Comparison of ENCODE assay signal across 8 cellular contexts in the genomic region with DNA sequence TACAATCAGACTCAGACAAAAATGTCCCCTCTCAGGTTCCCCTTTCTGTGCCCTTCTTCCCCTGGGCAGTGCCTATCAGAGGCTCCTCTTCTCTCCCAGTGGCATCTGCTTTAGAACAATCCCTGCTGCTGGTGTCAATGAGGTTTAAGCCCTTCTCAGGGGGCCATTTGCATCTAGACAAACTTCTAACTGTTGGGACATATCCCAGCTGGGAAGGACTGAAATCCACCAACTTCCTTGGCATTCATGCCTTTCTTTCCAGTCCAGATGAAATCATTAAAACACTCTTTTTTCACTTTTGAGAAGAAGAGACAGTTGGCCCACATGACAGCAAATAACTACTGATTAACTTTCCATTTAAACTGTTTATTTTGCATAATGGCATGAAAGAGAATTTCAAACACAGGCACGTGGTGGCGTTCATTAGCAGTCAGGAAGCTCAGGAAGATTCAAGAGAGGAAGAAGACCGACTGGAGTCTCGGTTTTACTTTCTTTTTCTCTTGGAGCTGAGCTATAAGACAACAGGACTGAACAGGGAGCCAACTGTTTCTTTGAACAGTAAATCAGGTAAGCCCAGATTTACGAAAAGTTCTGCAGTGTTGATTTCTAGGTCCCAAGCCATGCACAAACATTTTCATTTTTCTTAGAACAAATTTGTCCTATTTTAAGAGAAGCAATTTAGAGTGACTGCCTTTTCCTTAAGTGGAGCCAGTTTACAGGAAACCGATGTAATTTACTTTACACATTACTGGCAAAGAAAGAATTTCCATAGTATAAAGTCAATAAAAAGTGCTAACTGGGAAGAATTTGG. TPM values are rescaled to one million over a fixed set of nuclear protein-coding genes. Genes with fewer than 3 reads are reported as not detected.
DNase-seq lines count a peak whose midpoint lies in the region; ATAC-seq lines count a peak whose summit lies in the region.

Gene GIMAP2 (plus strand): TSS at position 488 of the 811 bp plus-strand sequence. CDS start 1,354 bp downstream, outside the sequence.

- H3K9me3 Mint-ChIP-seq in activated naive CD4-positive, alpha-beta T cell treated with anti-CD3 and anti-CD28 coated beads, Interleukin-2, amount 50 U/mL, for 72 hours, result peaks cover 21 to 26% of the 10 kb centered on the region in 2 donors
- peaks cover 0 to 20% (median 5%) of the 10 kb centered on the region in 6 donors for H3K9me3 Mint-ChIP-seq in immature natural killer cell

- peaks cover 90 to 100% of the 10 kb centered on the region in 2 donors for H3K4me1 Mint-ChIP-seq in immature natural killer cell

- H3K27me3 Mint-ChIP-seq in immature natural killer cell (ENCODE audit: low read depth in 3 of 3), result peaks cover 0 to 6% (median 5%) of the 10 kb centered on the region in 3 donors

- H3K27ac Mint-ChIP-seq in activated naive CD4-positive, alpha-beta T cell treated with anti-CD3 and anti-CD28 coated beads, Interleukin-2, amount 50 U/mL, for 72 hours, result peak within 1 kb of the TSS; percentile 91 to 98
- peak within 1 kb of the TSS; percentile 93 to 99 (median 98) for H3K27ac Mint-ChIP-seq in immature natural killer cell

- H3K36me3 Mint-ChIP-seq in activated naive CD4-positive, alpha-beta T cell treated with anti-CD3 and anti-CD28 coated beads, Interleukin-2, amount 50 U/mL, for 72 hours, result peaks cover 73 to 81% of the 10 kb centered on the region in 2 donors
- H3K36me3 Mint-ChIP-seq in immature natural killer cell, result peaks cover 33 to 42% (median 34%) of the 10 kb centered on the region in 3 donors

- peak; percentile 95 for ATAC-seq in GM21576 (IDR thresholded peaks at IDR 0.05; ENCODE audit: unreplicated experiment)
- peak; percentile 78 to 82 for ATAC-seq in activated naive CD4-positive, alpha-beta T cell treated with anti-CD3 and anti-CD28 coated beads, Interleukin-2, amount 50 U/mL, for 72 hours
- peak; percentile 80 for ATAC-seq in stimulated activated naive CD8-positive, alpha-beta T cell treated with anti-CD3 and anti-CD28 coated beads, Interleukin-15, Interleukin-2, amounts not matched to agents 100 U/mL and 50 U/mL, for 24 hours

- peak; percentile 38 for DNase-seq in DMS153 treated with DMSO at 0.1 percent for 48 hours (lab: John Stamatoyannopoulos, UW; ENCODE audit: unreplicated experiment)
- DNase-seq in DMS153 (lab: John Stamatoyannopoulos, UW), result no peak
- DNase-seq in Kasumi-1 (lab: John Stamatoyannopoulos, UW), result peak; percentile 78 to 82
- DNase-seq in activated naive CD4-positive, alpha-beta T cell treated with anti-CD3 and anti-CD28 coated beads, Interleukin-2, amount 50 U/mL, for 72 hours (ENCODE audit: low spot score in 2 of 2), result peak in 1 of 2 donors; percentile 18
- DNase-seq in immature natural killer cell, result peak; percentile 57 to 60 (median 58)
- peak; percentile 31 for DNase-seq in stimulated activated naive CD8-positive, alpha-beta T cell treated with anti-CD3 and anti-CD28 coated beads, Interleukin-15, Interleukin-2, amounts not matched to agents 100 U/mL and 50 U/mL, for 24 hours
- DNase-seq in cortex of kidney (lab: John Stamatoyannopoulos, UW), result no peak

- H3K4me3 Mint-ChIP-seq in immature natural killer cell, result peak within 1 kb of the TSS; percentile 91 to 97 (median 94)

RNA-seq across cellular contexts. Expression of gene GIMAP2, which starts in this region (rescaled TPM):
- total RNA-seq in activated naive CD4-positive, alpha-beta T cell treated with anti-CD3 and anti-CD28 coated beads, Interleukin-2, amount 50 U/mL, for 72 hours, result 10 to 100 TPM; 47.8 to 56.5 TPM
- polyA plus RNA-seq in immature natural killer cell, result 10 to 100 TPM; 63.1 to 93.5 (median 79.4) TPM

Comparison
In these comparisons a context has a peak if more than half of its experiments do, and no peak if none do; other contexts are left out.
1. DNase-seq: peak in DMS153 treated with DMSO at 0.1 percent for 48 hours (single experiment), Kasumi-1 (2 of 2), immature natural killer cell (3 of 3) and stimulated activated naive CD8-positive, alpha-beta T cell treated with anti-CD3 and anti-CD28 coated beads, Interleukin-15, Interleukin-2, amounts not matched to agents 100 U/mL and 50 U/mL, for 24 hours (single experiment); none in DMS153 (single experiment) and cortex of kidney (single experiment).
2. Peak in every context shown above with its lines, with median percentiles within 50 percentile points of each other: ATAC-seq.